1 cellular context compared by ENCODE assay signal in the genomic region with DNA sequence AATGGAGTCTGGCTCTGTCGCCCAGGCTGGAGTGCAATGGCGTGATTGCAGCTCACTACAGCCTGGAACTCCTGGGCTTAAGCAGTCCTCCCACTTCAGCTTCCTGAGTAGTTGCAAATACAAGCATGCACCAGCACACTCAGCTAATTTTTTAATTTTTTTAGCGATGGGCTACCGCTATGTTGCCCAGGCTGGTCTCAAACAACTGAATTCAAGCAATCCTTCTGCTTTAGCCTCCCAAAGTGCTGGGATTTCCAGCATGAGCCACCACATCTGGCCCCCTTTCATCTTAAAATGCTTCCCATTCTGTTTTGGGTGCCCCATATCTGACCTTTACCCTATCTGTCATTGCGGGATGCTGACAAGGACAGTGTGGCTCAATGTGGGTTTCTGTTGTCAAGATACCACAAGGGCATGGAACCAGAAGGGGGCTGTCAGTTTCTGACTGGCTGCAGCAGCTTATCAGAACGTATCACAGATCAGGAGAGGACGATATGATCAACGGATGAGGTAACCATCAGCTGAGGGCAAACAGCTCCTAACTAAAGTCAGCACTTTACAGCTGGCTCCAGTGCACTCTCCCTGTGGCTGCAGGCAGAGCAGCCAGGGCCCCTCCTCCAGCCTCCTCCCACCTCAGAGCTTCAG.
TF ChIP-seq lines count a peak whose summit lies in the region.

No MANE protein-coding gene starts in this region.

TF ChIP-seq in GM12891, 5 proteins besides CTCF, POLR2A, EP300 and RAD21:
- no peak for TF ChIP-seq POLR2AphosphoS5 (IDR thresholded peaks at IDR 0.05; ENCODE audit: low read depth, low read length)
- TF ChIP-seq SPI1 (IDR thresholded peaks at IDR 0.05; ENCODE audit: low read depth, low read length): no peak
- no peak for TF ChIP-seq TAF1 (IDR thresholded peaks at IDR 0.05; ENCODE audit: low read depth, low read length)
- TF ChIP-seq POU2F2 (IDR thresholded peaks at IDR 0.05; ENCODE audit: low read depth, low read length): no peak
- no peak for TF ChIP-seq PAX5 (IDR thresholded peaks at IDR 0.05; ENCODE audit: insufficient read depth, low read length, severe bottlenecking)
TF ChIP-seq in GM12891: peak in this region for 0.
